1 cellular context compared by ENCODE assay signal in the genomic region with DNA sequence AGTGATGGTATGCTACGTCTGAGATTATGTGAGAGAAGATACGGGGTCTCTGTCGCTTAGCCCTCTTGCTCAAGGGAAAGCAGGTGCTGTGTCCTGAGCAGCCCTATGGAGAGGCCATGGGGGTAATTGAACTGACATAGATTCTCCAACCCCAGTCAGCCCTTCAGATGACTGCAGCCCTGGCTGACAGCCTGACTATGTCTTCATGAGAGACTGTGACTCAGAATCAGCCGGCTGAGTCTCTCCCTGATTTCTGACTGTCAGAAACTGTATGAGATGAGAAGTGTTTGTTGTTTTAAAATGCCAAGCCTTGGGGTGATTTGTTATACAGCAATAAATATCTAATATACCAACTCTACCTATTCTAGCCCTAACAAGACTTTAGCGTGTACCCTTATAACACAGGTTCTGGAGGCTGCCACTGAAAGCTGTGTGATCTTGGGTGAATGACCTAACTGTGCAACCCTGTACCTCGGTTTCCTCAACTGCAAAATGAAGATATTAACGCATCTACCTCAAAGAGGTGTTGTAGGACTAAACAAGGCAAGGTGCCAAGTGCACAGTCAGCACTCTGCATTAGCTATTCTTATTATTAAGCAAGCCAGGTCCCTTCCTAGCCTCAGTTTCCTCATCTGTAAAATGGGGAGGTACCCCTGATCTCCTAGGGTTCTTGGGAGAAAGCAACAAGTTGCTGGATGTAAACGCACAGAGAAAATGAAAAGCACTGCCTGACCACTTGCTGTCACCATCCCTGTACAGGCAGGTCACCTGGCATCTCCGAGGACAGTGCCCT.
TF ChIP-seq lines count a peak whose summit lies in the region.

No MANE protein-coding gene starts in this region.

TF ChIP-seq in H1, 55 proteins besides CTCF, POLR2A, EP300 and RAD21:
- no peak for TF ChIP-seq JUN (IDR thresholded peaks at IDR 0.05; ENCODE audit: low read depth, low read length)
- TF ChIP-seq ASH2L (IDR thresholded peaks at IDR 0.05; ENCODE audit: low read length), result no peak
- TF ChIP-seq RBBP5 (IDR thresholded peaks at IDR 0.05; ENCODE audit: borderline replicate concordance, low read depth, low read length), result no peak
- no peak for TF ChIP-seq RNF2 (IDR thresholded peaks at IDR 0.05; ENCODE audit: borderline replicate concordance, low read depth, low read length, missing control alignments, poor library complexity, severe bottlenecking)
- TF ChIP-seq MAFK (IDR thresholded peaks at IDR 0.05; ENCODE audit: low read depth, low read length), result no peak
TF ChIP-seq in H1: peak in this region for 0.
